25 cellular contexts compared by ENCODE assay signal in genomic region chr6:75940558-75940957, GRCh38.
"Had no signal": no experiment of that assay in that cellular context is flagged by ENCODE, and none has a peak within 500 bp of the region (broad histone marks: within the 10 kb centered on the region; RNA-seq: fewer than 3 reads in every experiment).

No MANE protein-coding gene starts in this region.

- H3K27me3 ChIP-seq: brain microvascular endothelial cell, Peyer's patch had no signal

- DNase-seq: activated CD4-positive, alpha-beta T cell treated with anti-CD3 and anti-CD28 coated beads for 1 hour; activated CD4-positive, alpha-beta T cell treated with anti-CD3 and anti-CD28 coated beads for 48 hours; activated CD4-positive, CD25-positive, alpha-beta regulatory T cell; activated CD8-positive, alpha-beta T cell treated with anti-CD3 and anti-CD28 coated beads for 36 hours; activated effector memory CD4-positive, alpha-beta T cell treated with Interleukin-2 at 50 U/mL for 16 hours; activated naive CD4-positive, alpha-beta T cell treated with anti-CD3 and anti-CD28 coated beads, Interleukin-2, amount 10 ng/mL, durations not matched to agents 7 days and 5 days; activated naive CD8-positive, alpha-beta T cell treated with anti-CD3 and anti-CD28 coated beads for 36 hours; activated T-cell treated with anti-CD3 and anti-CD28 coated beads, Interleukin-2, amount 50 U/mL, for 4 hours; amniotic stem cell; aorta; brain microvascular endothelial cell; NCI-H1092 treated with DMSO at 0.1 percent for 48 hours; NCI-H1417; NCI-H1694; NCI-H1930; NCI-H345; NCI-H524 treated with DMSO at 0.1 percent for 48 hours; Peyer's patch; RPMI8226; SW 1271; T-helper 1 cell; T-helper 2 cell; T-helper 9 cell; WERI-Rb-1 had no signal

- H3K4me1 Mint-ChIP-seq: activated naive CD4-positive, alpha-beta T cell treated with anti-CD3 and anti-CD28 coated beads, Interleukin-2, amount 10 ng/mL, durations not matched to agents 7 days and 5 days; activated naive CD8-positive, alpha-beta T cell treated with anti-CD3 and anti-CD28 coated beads for 36 hours had no signal

- H3K4me3 ChIP-seq: K562, Peyer's patch had no signal

- H3K9me3 ChIP-seq: Peyer's patch had no signal

- H3K27ac ChIP-seq: brain microvascular endothelial cell, Peyer's patch, WERI-Rb-1 had no signal

- H3K4me1 ChIP-seq: Peyer's patch had no signal

- H3K27ac Mint-ChIP-seq: activated CD8-positive, alpha-beta T cell treated with anti-CD3 and anti-CD28 coated beads for 36 hours; activated naive CD4-positive, alpha-beta T cell treated with anti-CD3 and anti-CD28 coated beads, Interleukin-2, amount 10 ng/mL, durations not matched to agents 7 days and 5 days; activated naive CD8-positive, alpha-beta T cell treated with anti-CD3 and anti-CD28 coated beads for 36 hours had no signal

- H3K36me3 Mint-ChIP-seq: activated naive CD4-positive, alpha-beta T cell treated with anti-CD3 and anti-CD28 coated beads, Interleukin-2, amount 10 ng/mL, durations not matched to agents 7 days and 5 days; activated naive CD8-positive, alpha-beta T cell treated with anti-CD3 and anti-CD28 coated beads for 36 hours had no signal

- H3K36me3 ChIP-seq: brain microvascular endothelial cell, Peyer's patch, WERI-Rb-1 had no signal

- H3K4me3 Mint-ChIP-seq: activated CD8-positive, alpha-beta T cell treated with anti-CD3 and anti-CD28 coated beads for 36 hours; activated naive CD4-positive, alpha-beta T cell treated with anti-CD3 and anti-CD28 coated beads, Interleukin-2, amount 10 ng/mL, durations not matched to agents 7 days and 5 days; activated naive CD8-positive, alpha-beta T cell treated with anti-CD3 and anti-CD28 coated beads for 36 hours; activated T-cell treated with anti-CD3 and anti-CD28 coated beads, Interleukin-2, amount 50 U/mL, for 4 hours had no signal

- ATAC-seq: activated CD8-positive, alpha-beta T cell treated with anti-CD3 and anti-CD28 coated beads for 36 hours; activated T-cell treated with anti-CD3 and anti-CD28 coated beads, Interleukin-2, amount 50 U/mL, for 4 hours; K562 had no signal

- H3K9me3 Mint-ChIP-seq: activated CD8-positive, alpha-beta T cell treated with anti-CD3 and anti-CD28 coated beads for 36 hours; activated naive CD4-positive, alpha-beta T cell treated with anti-CD3 and anti-CD28 coated beads, Interleukin-2, amount 10 ng/mL, durations not matched to agents 7 days and 5 days; activated naive CD8-positive, alpha-beta T cell treated with anti-CD3 and anti-CD28 coated beads for 36 hours; activated T-cell treated with anti-CD3 and anti-CD28 coated beads, Interleukin-2, amount 50 U/mL, for 4 hours had no signal
